26 cellular contexts compared by ENCODE assay signal in genomic region chr5:69485471-69485870, GRCh38.
"Had no signal": no experiment of that assay in that cellular context is flagged by ENCODE, and none has a peak within 500 bp of the region (broad histone marks: within the 10 kb centered on the region; RNA-seq: fewer than 3 reads in every experiment).

No MANE protein-coding gene starts in this region.

- H3K36me3 Mint-ChIP-seq: activated CD8-positive, alpha-beta memory T cell treated with anti-CD3 and anti-CD28 coated beads, Interleukin-2, amount 10 ng/mL, durations not matched to agents 7 days and 5 days; activated naive CD4-positive, alpha-beta T cell treated with anti-CD3 and anti-CD28 coated beads, Interleukin-2, amount 50 U/mL, for 72 hours; stimulated activated naive B cell treated with anti-CD40 and anti-IgM and Interleukin-4, amounts not matched to agents 10 μg/mL and 1 μg/mL and 100 μg/mL, for 72 hours had no signal

- H3K4me1 Mint-ChIP-seq: activated CD4-positive, alpha-beta T cell treated with anti-CD3 and anti-CD28 coated beads, Interleukin-2, amount 10 ng/mL, durations not matched to agents 7 days and 5 days; activated CD8-positive, alpha-beta memory T cell treated with anti-CD3 and anti-CD28 coated beads, Interleukin-2, amount 10 ng/mL, durations not matched to agents 7 days and 5 days; central memory CD8-positive, alpha-beta T cell had no signal

- H3K4me3 Mint-ChIP-seq: activated CD4-positive, alpha-beta T cell treated with anti-CD3 and anti-CD28 coated beads, Interleukin-2, amount 10 ng/mL, durations not matched to agents 7 days and 5 days; activated CD8-positive, alpha-beta memory T cell treated with anti-CD3 and anti-CD28 coated beads, Interleukin-2, amount 10 ng/mL, durations not matched to agents 7 days and 5 days; activated CD8-positive, alpha-beta T cell treated with anti-CD3 and anti-CD28 coated beads, Interleukin-2, amount 10 ng/mL, durations not matched to agents 7 days and 5 days; activated T-cell treated with anti-CD3 and anti-CD28 coated beads, Interleukin-2, amount 50 U/mL, for 72 hours; central memory CD8-positive, alpha-beta T cell; dendritic cell treated with granulocyte-macrophage colony-stimulating factor and Interleukin-4, amounts not matched to agents 40 ng/mL and 50 ng/mL, for 4 days; nephron progenitor cell; stimulated activated naive B cell treated with anti-CD40 and anti-IgM and Interleukin-4, amounts not matched to agents 10 μg/mL and 1 μg/mL and 100 μg/mL, for 72 hours had no signal

- H3K27me3 ChIP-seq: breast epithelium, neutrophil, ovary, tibial artery, upper lobe of right lung had no signal

- H3K27ac ChIP-seq: breast epithelium, epithelial cell of prostate, esophagus squamous epithelium, left ventricle myocardium inferior, neutrophil, ovary, psoas muscle, stomach, tibial artery, upper lobe of right lung had no signal

- H3K36me3 ChIP-seq: breast epithelium, esophagus squamous epithelium, left ventricle myocardium inferior, neutrophil, ovary, stomach, tibial artery, upper lobe of right lung had no signal

- H3K27ac Mint-ChIP-seq: activated CD4-positive, alpha-beta T cell treated with anti-CD3 and anti-CD28 coated beads, Interleukin-2, amount 10 ng/mL, durations not matched to agents 7 days and 5 days; activated CD8-positive, alpha-beta memory T cell treated with anti-CD3 and anti-CD28 coated beads, Interleukin-2, amount 10 ng/mL, durations not matched to agents 7 days and 5 days; activated CD8-positive, alpha-beta T cell treated with anti-CD3 and anti-CD28 coated beads, Interleukin-2, amount 10 ng/mL, durations not matched to agents 7 days and 5 days; activated naive CD4-positive, alpha-beta T cell treated with anti-CD3 and anti-CD28 coated beads, Interleukin-2, amount 50 U/mL, for 72 hours; activated T-cell treated with anti-CD3 and anti-CD28 coated beads, Interleukin-2, amount 50 U/mL, for 72 hours; dendritic cell treated with granulocyte-macrophage colony-stimulating factor and Interleukin-4, amounts not matched to agents 40 ng/mL and 50 ng/mL, for 4 days; nephron progenitor cell; stimulated activated naive B cell treated with anti-CD40 and anti-IgM and Interleukin-4, amounts not matched to agents 10 μg/mL and 1 μg/mL and 100 μg/mL, for 72 hours had no signal

- H3K4me3 ChIP-seq: breast epithelium, esophagus squamous epithelium, left ventricle myocardium inferior, lung, ovary, psoas muscle, smooth muscle cell, stomach, tibial artery, upper lobe of right lung had no signal

- DNase-seq: activated CD4-positive, alpha-beta T cell treated with anti-CD3 and anti-CD28 coated beads for 1 hour; activated CD4-positive, alpha-beta T cell treated with anti-CD3 and anti-CD28 coated beads, Interleukin-2, amount 10 ng/mL, durations not matched to agents 7 days and 5 days; activated CD8-positive, alpha-beta memory T cell treated with anti-CD3 and anti-CD28 coated beads, Interleukin-2, amount 10 ng/mL, durations not matched to agents 7 days and 5 days; activated CD8-positive, alpha-beta T cell treated with anti-CD3 and anti-CD28 coated beads, Interleukin-2, amount 10 ng/mL, durations not matched to agents 7 days and 5 days; activated naive CD4-positive, alpha-beta T cell; activated T-cell treated with anti-CD3 and anti-CD28 coated beads, Interleukin-2, amount 50 U/mL, for 72 hours; esophagus squamous epithelium; foreskin melanocyte; left ventricle myocardium inferior; nephron progenitor cell; ovary; psoas muscle; stimulated activated CD4-positive, alpha-beta T cell treated with anti-CD3 and anti-CD28 coated beads, Interleukin-1b, Interleukin-23, amount 100 ng/mL, for 48 hours; stimulated activated naive B cell treated with anti-CD40 and anti-IgM and Interleukin-4, amounts not matched to agents 10 μg/mL and 1 μg/mL and 100 μg/mL, for 72 hours; stomach; T-helper 2 cell; tibial artery; upper lobe of right lung had no signal

- H3K9me3 Mint-ChIP-seq: activated CD4-positive, alpha-beta T cell treated with anti-CD3 and anti-CD28 coated beads, Interleukin-2, amount 10 ng/mL, durations not matched to agents 7 days and 5 days; activated naive CD4-positive, alpha-beta T cell treated with anti-CD3 and anti-CD28 coated beads, Interleukin-2, amount 50 U/mL, for 72 hours; activated T-cell treated with anti-CD3 and anti-CD28 coated beads, Interleukin-2, amount 50 U/mL, for 72 hours; central memory CD8-positive, alpha-beta T cell; dendritic cell treated with granulocyte-macrophage colony-stimulating factor and Interleukin-4, amounts not matched to agents 40 ng/mL and 50 ng/mL, for 4 days; nephron progenitor cell; stimulated activated naive B cell treated with anti-CD40 and anti-IgM and Interleukin-4, amounts not matched to agents 10 μg/mL and 1 μg/mL and 100 μg/mL, for 72 hours had no signal

- H3K9me3 ChIP-seq: breast epithelium, esophagus squamous epithelium, left ventricle myocardium inferior, neutrophil, ovary, psoas muscle, stomach, tibial artery, upper lobe of right lung had no signal

- H3K4me1 ChIP-seq: breast epithelium, left ventricle myocardium inferior, psoas muscle, tibial artery, upper lobe of right lung had no signal
